Comparison of ENCODE assay signal across 9 cellular contexts in genomic region chr1:153617677-153618076, GRCh38. TPM values are rescaled to one million over a fixed set of nuclear protein-coding genes. Genes with fewer than 3 reads are reported as not detected.
DNase-seq lines count a peak whose midpoint lies in the region; ATAC-seq and TF ChIP-seq lines count a peak whose summit lies in the region.
"Had no signal": no experiment of that assay in that cellular context is flagged by ENCODE, and none has a peak within 500 bp of the region (broad histone marks: within the 10 kb centered on the region; RNA-seq: fewer than 3 reads in every experiment).

No MANE protein-coding gene starts in this region.

- no peaks in the 10 kb centered on the region for H3K9me3 Mint-ChIP-seq in nephron

- H3K4me1 Mint-ChIP-seq in nephron: peaks cover 27% of the 10 kb centered on the region

- intact Hi-C loops in colonic mucosa (cut with DNase I): loop anchor here (5.0 kb wide), 1 partner anchor 105 kb away; no protein-coding TSS in a partner anchor

- H3K9ac ChIP-seq in colonic mucosa (ENCODE audit: low read depth in 2 of 2, low read length in 2 of 2): peak overlapping the region in 1 of 2 donors; percentile 64

- ATAC-seq in HG03097 (IDR thresholded peaks at IDR 0.05; ENCODE audit: low FRiP score, unreplicated experiment): peak; percentile 69
- no peak for ATAC-seq in GM19455 (IDR thresholded peaks at IDR 0.05; ENCODE audit: unreplicated experiment)

- peaks cover 6% of the 10 kb centered on the region for H3K4me1 ChIP-seq in colonic mucosa

- no peaks in the 10 kb centered on the region for H3K36me3 ChIP-seq in colonic mucosa

- no peak overlapping the region for H3K4me3 Mint-ChIP-seq in nephron

- H3K27ac ChIP-seq in colonic mucosa: peak overlapping the region; percentile 67

- no peaks in the 10 kb centered on the region for H3K9me3 ChIP-seq in colonic mucosa

- H3K27me3 Mint-ChIP-seq in nephron (ENCODE audit: low read depth): no peaks in the 10 kb centered on the region

- H3K27ac Mint-ChIP-seq in nephron: peak overlapping the region in 2 of 3 experiments; percentile 66 to 74

- H3K4me3 ChIP-seq in colonic mucosa: no peak overlapping the region

- peaks cover 27% of the 10 kb centered on the region for H3K36me3 Mint-ChIP-seq in nephron (ENCODE audit: low read depth)

- peak in 2 of 3 donors; percentile 51 to 87 for DNase-seq in stimulated activated CD4-positive, alpha-beta T cell treated with anti-CD3 and anti-CD28 coated beads, TNF-alpha, amount 100 ng/mL, for 48 hours (ENCODE audit: low read depth in 3 of 3)
- DNase-seq in stimulated activated CD4-positive, alpha-beta T cell treated with anti-CD3 and anti-CD28 coated beads, Interleukin-12 subunit alpha, Interleukin-12 subunit beta, amount 100 ng/mL, for 4 hours: no peak
- DNase-seq in T follicular helper cell (ENCODE audit: low read depth) (peak; percentile 13), colonic mucosa (peak; percentile 90), NCI-H774 (lab: John Stamatoyannopoulos, UW) (no peak)

- H3K27me3 ChIP-seq in colonic mucosa: no peaks in the 10 kb centered on the region

- TF ChIP-seq CTCF in colonic mucosa (IDR thresholded peaks at IDR 0.05) (peak; percentile 42), nephron (IDR thresholded peaks at IDR 0.05; ENCODE audit: unreplicated experiment in 3 of 3) (peak; percentile 28 to 48 (median 35))

RNA-seq across cellular contexts. Expression of gene S100A14, which starts 1.6 kb away (rescaled TPM):
- total RNA-seq in colonic mucosa: 100 to 1,000 TPM; 543 to 565 TPM
- total RNA-seq: glomerular endothelial cell had no signal

RNA-seq across cellular contexts. Expression of gene S100A16, which starts 4.7 kb away (rescaled TPM):
- total RNA-seq in colonic mucosa: 100 to 1,000 TPM; 232 to 288 TPM

RNA-seq across cellular contexts. Expression of gene S100A13, which starts 9.6 kb away (rescaled TPM):
- total RNA-seq in colonic mucosa: 10 to 100 TPM; 45.2 to 67.2 TPM

RNA-seq across cellular contexts. Expression of gene S100A1, which starts 10.6 kb away (rescaled TPM):
- total RNA-seq in colonic mucosa: 1 to 10 TPM in 1 of 2 donors, under 1 TPM in 1; 0.69 to 1.5 TPM
- total RNA-seq: glomerular endothelial cell had no signal

RNA-seq across cellular contexts. Expression of gene CHTOP, which starts 16.2 kb away (rescaled TPM):
- total RNA-seq in colonic mucosa: 10 to 100 TPM; 51.3 to 88.6 TPM

Comparison
In these comparisons a context has a peak if more than half of its experiments do, and no peak if none do; other contexts are left out.
1. DNase-seq: peak in stimulated activated CD4-positive, alpha-beta T cell treated with anti-CD3 and anti-CD28 coated beads, TNF-alpha, amount 100 ng/mL, for 48 hours (2 of 3), T follicular helper cell (single experiment) and colonic mucosa (single experiment); none in stimulated activated CD4-positive, alpha-beta T cell treated with anti-CD3 and anti-CD28 coated beads, Interleukin-12 subunit alpha, Interleukin-12 subunit beta, amount 100 ng/mL, for 4 hours (single experiment) and NCI-H774 (single experiment).